Comparison of ENCODE assay signal across 20 cellular contexts in genomic region chr3:197513953-197514785, GRCh38. TPM values are rescaled to one million over a fixed set of nuclear protein-coding genes. Genes with fewer than 3 reads are reported as not detected.
DNase-seq lines count a peak whose midpoint lies in the region; ATAC-seq and TF ChIP-seq lines count a peak whose summit lies in the region.
"Had no signal": no experiment of that assay in that cellular context is flagged by ENCODE, and none has a peak within 500 bp of the region (broad histone marks: within the 10 kb centered on the region; RNA-seq: fewer than 3 reads in every experiment).

No MANE protein-coding gene starts in this region.

- in situ Hi-C loops in IMR-90 (cut with MboI; ENCODE audit: low sequenced_read_pairs): loop anchor here (10.0 kb wide), 1 partner anchor 259 kb away; no protein-coding TSS in a partner anchor

- peak overlapping the region in 7 of 11 experiments; percentile 11 to 88 (median 40); a peak in 5 of 22 replicates for H3K27ac ChIP-seq in BLaER1 treated with 17β-estradiol and CSF1 and Interleukin-3, amounts not matched to agents 10 nM and 100 nM
- H3K27ac ChIP-seq in IMR-90 (ENCODE audit: insufficient read depth, low read length): no peak overlapping the region
- peak overlapping the region; percentile 22 for H3K27ac ChIP-seq in muscle layer of duodenum (ENCODE audit: low read length)
- H3K27ac ChIP-seq: parathyroid adenoma, SJSA1 had no signal

- no peak overlapping the region for H3K23ac ChIP-seq in IMR-90 (ENCODE audit: low read depth, low read length)

- H3K56ac ChIP-seq in IMR-90 (ENCODE audit: extremely low read depth, insufficient read depth, low read length): no peak overlapping the region

- no TSS peak for BruUV-seq in IMR-90 (replicated peaks; lab: Mats Ljungman, UMichigan)

- no peak overlapping the region for H4K8ac ChIP-seq in IMR-90 (ENCODE audit: low read depth in 2 of 2, low read length in 2 of 2)

- intact Hi-C loops in IMR-90 (cut with micrococcal nuclease): loop anchor here (10.0 kb wide), 1 partner anchor 509 kb away; no protein-coding TSS in a partner anchor

- H3K18ac ChIP-seq in IMR-90 (ENCODE audit: low read depth, low read length): no peak overlapping the region

- no peak overlapping the region for H4K5ac ChIP-seq in IMR-90 (ENCODE audit: low read depth, low read length)

- peaks cover 25 to 58% (median 35%) of the 10 kb centered on the region in 11 experiments for H3K36me3 ChIP-seq in BLaER1 treated with 17β-estradiol and CSF1 and Interleukin-3, amounts not matched to agents 10 nM and 100 nM
- H3K36me3 ChIP-seq in IMR-90 (ENCODE audit: control insufficient read depth, insufficient read depth, low read length) (no peaks in the 10 kb centered on the region; the same call in 1 of the 2 replicates), muscle layer of duodenum (ENCODE audit: control insufficient read depth in 1 of 2, insufficient read depth in 2 of 2, low read length in 2 of 2) (peaks cover 0 to 5% of the 10 kb centered on the region in 2 donors)
- H3K36me3 ChIP-seq: SJSA1 had no signal

- peaks cover 14 to 50% (median 41%) of the 10 kb centered on the region in 10 experiments for H3K4me1 ChIP-seq in BLaER1 treated with 17β-estradiol and CSF1 and Interleukin-3, amounts not matched to agents 10 nM and 100 nM
- H3K4me1 ChIP-seq in IMR-90 (ENCODE audit: control insufficient read depth, insufficient read depth, low read length) (peaks cover 9% of the 10 kb centered on the region), muscle layer of duodenum (ENCODE audit: control insufficient read depth in 1 of 2, insufficient read depth in 2 of 2, low read length in 2 of 2) (peaks cover 4 to 7% of the 10 kb centered on the region in 2 donors)
- H3K4me1 ChIP-seq: parathyroid adenoma had no signal

- no peak for TF ChIP-seq POLR2A in IMR-90 (IDR thresholded peaks at IDR 0.05; ENCODE audit: low read depth, low read length)

- H3K27me3 Mint-ChIP-seq in brain (peaks cover 3% of the 10 kb centered on the region), T-cell (no peaks in the 10 kb centered on the region)
- H3K27me3 Mint-ChIP-seq: central memory CD8-positive, alpha-beta T cell had no signal

- no peak overlapping the region for H3K9ac ChIP-seq in BLaER1 treated with 17β-estradiol and CSF1 and Interleukin-3, amounts not matched to agents 10 nM and 100 nM
- no peak overlapping the region for H3K9ac ChIP-seq in IMR-90 (ENCODE audit: low read depth, low read length)
- H3K9ac ChIP-seq: parathyroid adenoma had no signal

- no peak overlapping the region for H2BK15ac ChIP-seq in IMR-90 (ENCODE audit: low read depth, low read length)

- peak overlapping the region; percentile 46 for H2AK5ac ChIP-seq in IMR-90 (ENCODE audit: low read depth, low read length)

- no peak overlapping the region for H3K4me3 ChIP-seq in BLaER1 treated with 17β-estradiol and CSF1 and Interleukin-3, amounts not matched to agents 10 nM and 100 nM
- H3K4me3 ChIP-seq in IMR-90 (ENCODE audit: insufficient read depth, low read depth, low read length): no peak overlapping the region
- H3K4me3 ChIP-seq in muscle layer of duodenum (ENCODE audit: low read depth in 1 of 2, low read length in 2 of 2): no peak overlapping the region
- H3K4me3 ChIP-seq: SJSA1 had no signal

- H3K27ac Mint-ChIP-seq in brain (peak overlapping the region in 3 of 5 experiments; percentile 15 to 87 (median 47)), T-cell (no peak overlapping the region)

- H3K9me3 ChIP-seq in BLaER1 treated with 17β-estradiol and CSF1 and Interleukin-3, amounts not matched to agents 10 nM and 100 nM (replicated peaks in 1 of 11): peaks cover 0 to 6% (median 0%) of the 10 kb centered on the region in 11 experiments; a peak in 7 of 22 replicates
- no peaks in the 10 kb centered on the region for H3K9me3 ChIP-seq in IMR-90 (ENCODE audit: control insufficient read depth, insufficient read depth, low read length)
- H3K9me3 ChIP-seq in muscle layer of duodenum (ENCODE audit: control insufficient read depth in 1 of 2, low read length in 2 of 2): no peaks in the 10 kb centered on the region
- H3K9me3 ChIP-seq: SJSA1 had no signal

- no peak for TF ChIP-seq RAD21 in IMR-90 (IDR thresholded peaks at IDR 0.05; ENCODE audit: low read length)

- POLR2A ChIA-PET in IMR-90 (lab: Charles Lee; ENCODE audit: unreplicated experiment): no interaction called here
- POLR2A ChIA-PET in T-cell (lab: Charles Lee): no interaction called here

- no peak overlapping the region for H4K91ac ChIP-seq in IMR-90 (ENCODE audit: insufficient read depth, low read depth, low read length)

- H3K4me3 Mint-ChIP-seq in brain: no peak overlapping the region
- no peak overlapping the region for H3K4me3 Mint-ChIP-seq in T-cell
- H3K4me3 Mint-ChIP-seq: central memory CD8-positive, alpha-beta T cell had no signal

- ATAC-seq in IMR-90 (ENCODE audit: low read depth) (no peak), T-cell (replicated peaks in 1 of 4) (no peak)

- H2BK120ac ChIP-seq in IMR-90 (ENCODE audit: low read depth, low read length): no peak overlapping the region

- no peak overlapping the region for H3K4ac ChIP-seq in IMR-90 (ENCODE audit: low read depth, low read length)

- H3K4me2 ChIP-seq in BLaER1 treated with 17β-estradiol and CSF1 and Interleukin-3, amounts not matched to agents 10 nM and 100 nM: peak overlapping the region in 1 of 11 experiments; percentile 1; a peak in 1 of 22 replicates
- no peak overlapping the region for H3K4me2 ChIP-seq in IMR-90 (ENCODE audit: low read depth, low read length)

- H3K79me1 ChIP-seq in IMR-90 (ENCODE audit: low read depth in 1 of 2, low read length in 2 of 2): 0 out of 4 replicates have a peak, but pooled peaks cover 0 to 2% of the 10 kb centered on the region in 2 experiments

- CTCF ChIA-PET in IMR-90 (lab: Yijun Ruan, JAX): no interaction called here
- CTCF ChIA-PET in T-cell (lab: Charles Lee): no interaction called here

- H2AK9ac ChIP-seq in IMR-90 (replicated peaks; ENCODE audit: low read depth, low read length, poor library complexity): no peak overlapping the region

- H3K9me3 Mint-ChIP-seq in brain (peaks cover 0 to 2% (median 0%) of the 10 kb centered on the region in 5 experiments), T-cell (no peaks in the 10 kb centered on the region)

- TF ChIP-seq CTCF in IMR-90 (conservative IDR thresholded peaks at IDR 0.05; ENCODE audit: low read depth, low read length) (no peak), brain (conservative IDR thresholded peaks at IDR 0.05) (no peak)

- peak overlapping the region; percentile 8 for H2AFZ ChIP-seq in IMR-90 (replicated peaks; ENCODE audit: low read length, poor library complexity)
- H2AFZ ChIP-seq: parathyroid adenoma had no signal

- H3K36me3 Mint-ChIP-seq in brain (no peaks in the 10 kb centered on the region), T-cell (peaks cover 42% of the 10 kb centered on the region)

- H4K20me1 ChIP-seq in BLaER1 treated with 17β-estradiol and CSF1 and Interleukin-3, amounts not matched to agents 10 nM and 100 nM: 0 out of 22 replicates have a peak, but pooled peaks cover 0 to 7% (median 0%) of the 10 kb centered on the region in 11 experiments
- H4K20me1 ChIP-seq in IMR-90 (ENCODE audit: insufficient read depth, low read length): no peaks in the 10 kb centered on the region

- dilution Hi-C loops in IMR-90 (cut with HindIII; ENCODE audit: low sequenced_read_pairs, unreplicated experiment): no loop called here

- H3K14ac ChIP-seq in IMR-90 (replicated peaks; ENCODE audit: low read depth, low read length): no peak overlapping the region

- 91% methylated on average over 11 of the region's 18 CpGs; no CpG with 5 or more reads in 1 of the 2 experiments for WGBS in IMR-90 (ENCODE audit: extremely low coverage in 2 of 2, insufficient read length in 1 of 2), 2 experiments

- no peak overlapping the region for H2BK5ac ChIP-seq in IMR-90 (ENCODE audit: low read depth, low read length, poor library complexity, severe bottlenecking)

- H3K27me3 ChIP-seq in BLaER1 treated with 17β-estradiol and CSF1 and Interleukin-3, amounts not matched to agents 10 nM and 100 nM: no peaks in the 10 kb centered on the region
- H3K27me3 ChIP-seq in IMR-90 (ENCODE audit: control insufficient read depth, insufficient read depth, low read length) (no peaks in the 10 kb centered on the region), muscle layer of duodenum (ENCODE audit: low read depth, low read length) (no peaks in the 10 kb centered on the region)
- H3K27me3 ChIP-seq: SJSA1 had no signal

- H3K9me1 ChIP-seq in IMR-90 (ENCODE audit: insufficient read depth, low read length): peaks cover 11% of the 10 kb centered on the region; the same call in 1 of the 2 replicates

- no peak for DNase-seq in IMR-90
- DNase-seq in germinal center (ENCODE audit: low spot score): no peak
- DNase-seq in T-cell: no peak
- DNase-seq in NCI-H69 (lab: John Stamatoyannopoulos, UW): no peak
- DNase-seq in NCI-H1105 treated with DMSO at 0.1 percent for 48 hours (lab: John Stamatoyannopoulos, UW): no peak
- DNase-seq: activated CD4-positive, alpha-beta T cell treated with anti-CD3 and anti-CD28 coated beads for 1 hour; amniotic stem cell; effector memory CD4-positive, alpha-beta T cell; foreskin fibroblast; NCI-H2029; NCI-H510A; stimulated activated CD4-positive, alpha-beta T cell treated with anti-CD3 and anti-CD28 coated beads, Interleukin-4, amount 100 ng/mL, for 4 hours; stimulated activated CD8-positive, alpha-beta memory T cell treated with anti-CD3 and anti-CD28 coated beads, Interleukin-4, amount 100 ng/mL, for 48 hours; T-helper 9 cell had no signal

- H2BK20ac ChIP-seq in IMR-90 (ENCODE audit: low read depth, low read length): no peak overlapping the region

- H3K4me1 Mint-ChIP-seq in brain (peaks cover 39% of the 10 kb centered on the region), T-cell (peaks cover 15 to 21% (median 18%) of the 10 kb centered on the region in 3 donors)

TF ChIP-seq in IMR-90, 13 proteins besides CTCF, POLR2A, EP300 and RAD21 (continues in another document):
- no peak for TF ChIP-seq ELK1 (IDR thresholded peaks at IDR 0.05; ENCODE audit: borderline replicate concordance, low read depth, low read length)
- no peak for TF ChIP-seq RFX5 (IDR thresholded peaks at IDR 0.05; ENCODE audit: low read depth, low read length)
- TF ChIP-seq MAFK (IDR thresholded peaks at IDR 0.05; ENCODE audit: low read depth, low read length): no peak

RNA-seq across cellular contexts. Expression of gene BDH1, which starts 41.6 kb away (rescaled TPM):
- total RNA-seq in IMR-90 (2012; rRNA removed) (2.7 and 3.1 TPM in 2 replicates), T-cell (10 to 100 TPM; 31.1 to 74.7 (median 68.9) TPM)
- polyA plus RNA-seq in IMR-90 (2012; rRNA removed) (4.0 and 4.4 TPM in 2 replicates), brain (ENCODE audit: insufficient read depth, low read depth, low replicate concordance) (43.2 TPM)
- 0.74 and 2.6 TPM in 2 replicates for polyA plus RNA-seq in IMR-90 (2012; cell fraction: cytosol; rRNA removed)
- 9.9 and 10.1 TPM in 2 replicates for polyA plus RNA-seq in IMR-90 (2012; cell fraction: nucleus; rRNA removed; ENCODE audit: low replicate concordance)

Comparison
In these comparisons a context has a peak if more than half of its experiments do, and no peak if none do; other contexts are left out.
1. H3K27ac Mint-ChIP-seq: peak in brain (3 of 5); none in T-cell (0 of 2).